In genomic region chrX:21881881-21882574, GRCh38 we compare ENCODE assay signal across 21 cellular contexts.
"Had no signal": no experiment of that assay in that cellular context is flagged by ENCODE, and none has a peak within 500 bp of the region (broad histone marks: within the 10 kb centered on the region; RNA-seq: fewer than 3 reads in every experiment).

No MANE protein-coding gene starts in this region.

- H3K4me1 Mint-ChIP-seq: naive B cell had no signal

- H3K9me3 ChIP-seq: esophagus muscularis mucosa, gastrocnemius medialis, heart right ventricle, left lung, lower lobe of right lung, mucosa of descending colon had no signal

- H3K4me1 ChIP-seq: esophagus muscularis mucosa, gastrocnemius medialis, left lung, lower lobe of right lung had no signal

- H3K27ac ChIP-seq: coronary artery, esophagus muscularis mucosa, gastrocnemius medialis, heart right ventricle, left lung, lower lobe of right lung had no signal

- ATAC-seq: gastrocnemius medialis, heart right ventricle, left cardiac atrium, left lung, left ventricle myocardium superior, lower lobe of right lung, mucosa of descending colon had no signal

- H3K4me3 ChIP-seq: coronary artery, dorsolateral prefrontal cortex, esophagus muscularis mucosa, gastrocnemius medialis, heart right ventricle, left lung, lower lobe of right lung, mucosa of descending colon had no signal

- DNase-seq: dermis blood vessel endothelial cell; dorsolateral prefrontal cortex; effector CD4-positive, alpha-beta T cell; effector memory CD4-positive, alpha-beta T cell; foreskin fibroblast; foreskin melanocyte; gastrocnemius medialis; glutamatergic neuron; head of caudate nucleus; heart right ventricle; hippocampal formation; left cardiac atrium; left lung; left ventricle myocardium superior; lower lobe of right lung; mesenchymal stem cell; mucosa of descending colon; naive B cell had no signal

- H3K4me3 Mint-ChIP-seq: mesothelial cell of epicardium, naive B cell had no signal

- H3K27ac Mint-ChIP-seq: naive B cell had no signal

- H3K27me3 Mint-ChIP-seq: naive B cell had no signal

- H3K36me3 ChIP-seq: gastrocnemius medialis, left lung had no signal

- H3K9me3 Mint-ChIP-seq: mesothelial cell of epicardium had no signal

- H3K27me3 ChIP-seq: esophagus muscularis mucosa, gastrocnemius medialis, left lung had no signal
